ENCODE assay signal across 24 cellular contexts in the genomic region with DNA sequence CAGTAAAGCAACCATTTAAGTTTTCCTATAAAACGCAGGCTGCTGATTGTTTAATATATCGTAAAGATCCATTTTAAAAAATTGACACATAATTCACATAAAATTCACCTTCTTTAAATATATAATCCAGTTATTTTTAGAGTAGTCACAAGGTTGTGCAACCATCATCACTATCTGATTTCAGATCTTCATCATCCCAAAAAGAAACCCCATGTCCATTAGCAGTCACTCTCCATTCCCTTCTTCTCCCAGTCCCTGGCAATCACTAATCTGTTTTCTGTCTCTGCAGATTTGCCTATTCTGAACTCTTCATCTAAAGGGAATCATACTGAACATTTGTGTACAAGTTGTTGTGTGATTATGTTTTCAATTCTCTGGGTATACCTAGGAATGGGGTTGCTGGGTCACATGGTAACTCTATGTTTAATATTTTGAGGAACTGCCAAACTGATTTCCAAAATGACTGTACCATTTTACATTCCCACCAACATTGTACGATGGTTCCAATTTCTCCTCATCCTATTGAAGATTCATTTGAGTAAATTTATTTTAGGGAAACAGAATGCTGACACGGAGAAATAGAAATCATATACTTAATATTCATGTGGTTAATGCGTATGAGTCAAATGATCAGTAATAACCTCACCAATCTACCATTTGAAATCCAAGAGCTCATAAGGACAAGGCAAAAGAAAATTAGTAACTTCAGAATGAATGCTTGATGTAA. TPM values are rescaled to one million over a fixed set of nuclear protein-coding genes. Genes with fewer than 3 reads are reported as not detected.
DNase-seq lines count a peak whose midpoint lies in the region; ATAC-seq and TF ChIP-seq lines count a peak whose summit lies in the region.
"Had no signal": no experiment of that assay in that cellular context is flagged by ENCODE, and none has a peak within 500 bp of the region (broad histone marks: within the 10 kb centered on the region; RNA-seq: fewer than 3 reads in every experiment).

No MANE protein-coding gene starts in this region.

- H3K27ac ChIP-seq in heart left ventricle: peak overlapping the region in 8 of 12 donors; percentile 10 to 91 (median 42)
- H3K27ac ChIP-seq in IMR-90 (ENCODE audit: insufficient read depth, low read length): no peak overlapping the region
- H3K27ac ChIP-seq in mammary epithelial cell (ENCODE audit: insufficient read depth, low read depth, low read length): peak overlapping the region; percentile 0
- no peak overlapping the region for H3K27ac ChIP-seq in trophoblast cell (ENCODE audit: low read depth, low read length)
- H3K27ac ChIP-seq: BLaER1, hepatocyte, ovary, spleen had no signal

- H2BK20ac ChIP-seq in IMR-90 (ENCODE audit: low read depth, low read length): no peak overlapping the region

- H2BK5ac ChIP-seq in IMR-90 (ENCODE audit: low read depth, low read length, poor library complexity, severe bottlenecking): no peak overlapping the region
- H2BK5ac ChIP-seq in trophoblast cell (ENCODE audit: low read depth, low read length, poor library complexity): no peak overlapping the region

- no peaks in the 10 kb centered on the region for H3K79me1 ChIP-seq in IMR-90 (ENCODE audit: low read depth in 1 of 2, low read length in 2 of 2)
- H3K79me1 ChIP-seq in trophoblast cell (ENCODE audit: low read length): peaks cover 12% of the 10 kb centered on the region

- H4K20me1 ChIP-seq in IMR-90 (ENCODE audit: insufficient read depth, low read length) (no peaks in the 10 kb centered on the region), mammary epithelial cell (ENCODE audit: insufficient read depth, low read length) (no peaks in the 10 kb centered on the region)
- H4K20me1 ChIP-seq: BLaER1 had no signal

- no peak overlapping the region for H4K91ac ChIP-seq in IMR-90 (ENCODE audit: insufficient read depth, low read depth, low read length)
- no peak overlapping the region for H4K91ac ChIP-seq in trophoblast cell (ENCODE audit: low read depth, low read length)

- no peak overlapping the region for H3K4ac ChIP-seq in IMR-90 (ENCODE audit: low read depth, low read length)
- H3K4ac ChIP-seq in trophoblast cell (ENCODE audit: low read depth, low read length): no peak overlapping the region

- no peaks in the 10 kb centered on the region for H3K9me3 ChIP-seq in heart left ventricle
- no peaks in the 10 kb centered on the region for H3K9me3 ChIP-seq in IMR-90 (ENCODE audit: control insufficient read depth, insufficient read depth, low read length)
- H3K9me3 ChIP-seq in mammary epithelial cell (replicated peaks; ENCODE audit: insufficient read depth, low read length): no peaks in the 10 kb centered on the region
- no peaks in the 10 kb centered on the region for H3K9me3 ChIP-seq in trophoblast cell (ENCODE audit: insufficient read depth, low read depth, low read length)
- H3K9me3 ChIP-seq: BLaER1, ovary, spleen, upper lobe of left lung had no signal

- H3K4me1 ChIP-seq in heart left ventricle (peaks cover 5 to 39% (median 23%) of the 10 kb centered on the region in 12 donors), IMR-90 (ENCODE audit: control insufficient read depth, insufficient read depth, low read length) (peaks cover 4% of the 10 kb centered on the region), mammary epithelial cell (ENCODE audit: insufficient read depth, low read length) (peaks cover 19% of the 10 kb centered on the region), trophoblast cell (ENCODE audit: control insufficient read depth in 1 of 2, insufficient read depth in 2 of 2, low read length in 2 of 2) (peaks cover 2 to 6% of the 10 kb centered on the region in 2 experiments)
- H3K4me1 ChIP-seq: BLaER1 had no signal

- H3K9ac ChIP-seq in IMR-90 (ENCODE audit: low read depth, low read length) (no peak overlapping the region), mammary epithelial cell (ENCODE audit: insufficient read depth, low read length) (no peak overlapping the region), trophoblast cell (ENCODE audit: low read length) (no peak overlapping the region)
- H3K9ac ChIP-seq: BLaER1 had no signal

- H3K56ac ChIP-seq in IMR-90 (ENCODE audit: extremely low read depth, insufficient read depth, low read length): no peak overlapping the region

- H4K8ac ChIP-seq in IMR-90 (ENCODE audit: low read depth in 2 of 2, low read length in 2 of 2) (no peak overlapping the region), trophoblast cell (ENCODE audit: low read depth, low read length) (no peak overlapping the region)

- no peak overlapping the region for H2AK5ac ChIP-seq in IMR-90 (ENCODE audit: low read depth, low read length)
- H2AK5ac ChIP-seq in trophoblast cell (ENCODE audit: low read length): no peak overlapping the region

- no peaks in the 10 kb centered on the region for H3K27me3 ChIP-seq in heart left ventricle
- peaks cover 2% of the 10 kb centered on the region; the same call in 1 of the 2 replicates for H3K27me3 ChIP-seq in IMR-90 (ENCODE audit: control insufficient read depth, insufficient read depth, low read length)
- H3K27me3 ChIP-seq in mammary epithelial cell (ENCODE audit: insufficient read depth, low read length): no peaks in the 10 kb centered on the region
- no peaks in the 10 kb centered on the region for H3K27me3 ChIP-seq in trophoblast cell (ENCODE audit: insufficient read depth, low read length)
- H3K27me3 ChIP-seq: BLaER1, hepatocyte, ovary, spleen, upper lobe of left lung had no signal

- no peak overlapping the region for H4K12ac ChIP-seq in trophoblast cell (ENCODE audit: low read depth, low read length)

- H2BK120ac ChIP-seq in IMR-90 (ENCODE audit: low read depth, low read length) (no peak overlapping the region), trophoblast cell (ENCODE audit: insufficient read depth, low read length, poor library complexity) (peak overlapping the region; percentile 84)

- no peak overlapping the region for H3K4me3 ChIP-seq in heart left ventricle
- H3K4me3 ChIP-seq in IMR-90 (ENCODE audit: insufficient read depth, low read depth, low read length): no peak overlapping the region
- no peak overlapping the region for H3K4me3 ChIP-seq in mammary epithelial cell (replicated peaks in 1 of 3; ENCODE audit: insufficient read depth in 1 of 3, low read depth in 2 of 3, low read length in 3 of 3)
- H3K4me3 ChIP-seq in trophoblast cell (ENCODE audit: low read depth, low read length): no peak overlapping the region
- H3K4me3 ChIP-seq: BLaER1, hepatocyte, ovary, spleen, upper lobe of left lung had no signal

- no peak overlapping the region; the same call in 2 of the 3 replicates for H2BK15ac ChIP-seq in IMR-90 (ENCODE audit: low read depth, low read length)

- in situ Hi-C loops in IMR-90 (cut with MboI; ENCODE audit: low sequenced_read_pairs): no loop called here
- in situ Hi-C loops in mammary epithelial cell (cut with MboI; ENCODE audit: low sequenced_read_pairs in 2 of 2): no loop called here

- 93 to 96% (median 94%) methylated on average over 5 of the region's 5 CpGs for WGBS in heart left ventricle, 4 donors
- WGBS in IMR-90 (ENCODE audit: extremely low coverage in 2 of 2, insufficient read length in 1 of 2), 2 experiments: 100% methylated on average over 1 of the region's 5 CpGs; no CpG with 5 or more reads in 1 of the 2 experiments
- WGBS in mammary epithelial cell (ENCODE audit: low coverage, missing lambda C conversion rate): 55% methylated on average over 5 of the region's 5 CpGs
- WGBS in trophoblast cell (ENCODE audit: extremely low coverage, insufficient coverage, insufficient read length): no CpG with 5 or more reads among the region's 5 CpGs

- no TSS peak for BruUV-seq in IMR-90 (replicated peaks; lab: Mats Ljungman, UMichigan)
- no TSS peak for BruUV-seq in mammary epithelial cell (replicated peaks; lab: Mats Ljungman, UMichigan)

- TF ChIP-seq CTCF in heart left ventricle (IDR thresholded peaks at IDR 0.05) (no peak), IMR-90 (conservative IDR thresholded peaks at IDR 0.05; ENCODE audit: low read depth, low read length) (no peak), mammary epithelial cell (conservative IDR thresholded peaks at IDR 0.05 in 1 of 2, IDR thresholded peaks at IDR 0.05 in 1 of 2; ENCODE audit: extremely low read depth in 1 of 2, insufficient read depth in 1 of 2, low read depth in 1 of 2, low read length in 2 of 2) (no peak)

- no peak overlapping the region for H2BK12ac ChIP-seq in trophoblast cell (ENCODE audit: low read length)

- no peak overlapping the region for H3K14ac ChIP-seq in IMR-90 (replicated peaks; ENCODE audit: low read depth, low read length)
- no peak overlapping the region for H3K14ac ChIP-seq in trophoblast cell (ENCODE audit: low read length)

- H2AK9ac ChIP-seq in IMR-90 (replicated peaks; ENCODE audit: low read depth, low read length, poor library complexity): no peak overlapping the region

- dilution Hi-C loops in IMR-90 (cut with HindIII; ENCODE audit: low sequenced_read_pairs, unreplicated experiment): no loop called here
- dilution Hi-C loops in mammary epithelial cell (cut with HindIII; ENCODE audit: low sequenced_read_pairs): no loop called here

- ATAC-seq in heart left ventricle: no peak
- no peak for ATAC-seq in IMR-90 (ENCODE audit: low read depth)
- no peak for ATAC-seq in HG03097 (IDR thresholded peaks at IDR 0.05; ENCODE audit: low FRiP score, unreplicated experiment)
- ATAC-seq: naive thymus-derived CD8-positive, alpha-beta T cell had no signal

- no peak overlapping the region for H4K5ac ChIP-seq in IMR-90 (ENCODE audit: low read depth, low read length)

- no peak overlapping the region for H3K4me2 ChIP-seq in IMR-90 (ENCODE audit: low read depth, low read length)
- H3K4me2 ChIP-seq in mammary epithelial cell (ENCODE audit: insufficient read depth, low read depth, low read length): peak overlapping the region; percentile 59
- no peak overlapping the region for H3K4me2 ChIP-seq in trophoblast cell (ENCODE audit: low read length)
- H3K4me2 ChIP-seq: BLaER1, hepatocyte had no signal

- TF ChIP-seq RAD21 in IMR-90 (IDR thresholded peaks at IDR 0.05; ENCODE audit: low read length): no peak

- H2AFZ ChIP-seq in IMR-90 (replicated peaks; ENCODE audit: low read length, poor library complexity) (no peak overlapping the region), mammary epithelial cell (ENCODE audit: low read depth, low read length) (peak overlapping the region; percentile 55), trophoblast cell (ENCODE audit: insufficient read depth, low read length, poor library complexity) (no peak overlapping the region)
- H2AFZ ChIP-seq: hepatocyte had no signal

- no peaks in the 10 kb centered on the region for H3K79me2 ChIP-seq in mammary epithelial cell (ENCODE audit: insufficient read depth, low read length)
- no peaks in the 10 kb centered on the region for H3K79me2 ChIP-seq in trophoblast cell (ENCODE audit: control insufficient read depth, insufficient read depth, low read length, poor library complexity)
- H3K79me2 ChIP-seq: hepatocyte had no signal

- intact Hi-C loops in heart left ventricle (cut with DNase I) (loop anchor here in 2 of 10 donors (10.0 kb wide), 2 partner anchors 58 to 128 kb away; a partner anchor contains a TSS), cardiac septum (cut with DNase I) (no loop called here), IMR-90 (cut with micrococcal nuclease) (no loop called here), mammary epithelial cell (cut with micrococcal nuclease) (loop anchor here (5.0 kb wide), 1 partner anchor 155 kb away; no protein-coding TSS in a partner anchor)

- TF ChIP-seq POLR2A in heart left ventricle (IDR thresholded peaks at IDR 0.05) (no peak), IMR-90 (IDR thresholded peaks at IDR 0.05; ENCODE audit: low read depth, low read length) (no peak)

- POLR2A ChIA-PET in IMR-90 (lab: Charles Lee; ENCODE audit: unreplicated experiment): interaction anchor here (0.7 kb wide), 1 partner anchor 9 kb away, joined by 3 read pairs; no protein-coding TSS in a partner anchor

- H3K23ac ChIP-seq in IMR-90 (ENCODE audit: low read depth, low read length) (no peak overlapping the region), trophoblast cell (ENCODE audit: low read length) (no peak overlapping the region)

- DNase-seq in heart left ventricle (no peak), cardiac septum (ENCODE audit: low spot score) (no peak), IMR-90 (no peak), mammary epithelial cell (no peak), trophoblast cell (no peak), HT-29 (ENCODE audit: low spot score) (no peak), NCI-H748 (lab: John Stamatoyannopoulos, UW; ENCODE audit: unreplicated experiment) (no peak)
- DNase-seq: activated CD4-positive, alpha-beta T cell treated with anti-CD3 and anti-CD28 coated beads for 48 hours; activated naive CD4-positive, alpha-beta T cell treated with anti-CD3 and anti-CD28 coated beads, Interleukin-2, amount 50 U/mL, for 16 hours; aorta; central memory CD4-positive, alpha-beta T cell; dermis blood vessel endothelial cell; HFFc6; naive thymus-derived CD8-positive, alpha-beta T cell; NCI-H1930; NCI-H226; ovary; retina; spleen; substantia nigra; upper lobe of left lung had no signal

- no peak overlapping the region for H3K18ac ChIP-seq in IMR-90 (ENCODE audit: low read depth, low read length)
- H3K18ac ChIP-seq in trophoblast cell (ENCODE audit: low read length): no peak overlapping the region

- CTCF ChIA-PET in IMR-90 (lab: Yijun Ruan, JAX) (no interaction called here), mammary epithelial cell (lab: Charles Lee; ENCODE audit: low non-redundant PET) (no interaction called here)

- H3K9me1 ChIP-seq in IMR-90 (ENCODE audit: insufficient read depth, low read length): peaks cover 7% of the 10 kb centered on the region

- H3K36me3 ChIP-seq in heart left ventricle (no peaks in the 10 kb centered on the region), IMR-90 (ENCODE audit: control insufficient read depth, insufficient read depth, low read length) (no peaks in the 10 kb centered on the region), mammary epithelial cell (ENCODE audit: insufficient read depth, low read length) (no peaks in the 10 kb centered on the region), trophoblast cell (ENCODE audit: control insufficient read depth in 1 of 2, insufficient read depth in 2 of 2, low read length in 2 of 2) (no peaks in the 10 kb centered on the region)
- H3K36me3 ChIP-seq: BLaER1, ovary, spleen, upper lobe of left lung had no signal

RNA-seq across cellular contexts. Expression of a gene that starts 57.8 kb away (rescaled TPM):
- total RNA-seq in heart left ventricle (100 to 1,000 TPM in 3 of 9 donors, 10 to 100 TPM in 6; 65.0 to 223 (median 81.5) TPM), cardiac septum (102 TPM), IMR-90 (2012; rRNA removed) (21.3 and 24.7 TPM in 2 replicates), mammary epithelial cell (100 to 1,000 TPM in 1 of 2 donors, 10 to 100 TPM in 1; 18.8 to 122 TPM)
- polyA plus RNA-seq in heart left ventricle (100 to 1,000 TPM in 1 of 2 donors, 10 to 100 TPM in 1; 64.9 to 110 TPM), IMR-90 (2012; rRNA removed) (19.2 and 20.4 TPM in 2 replicates), mammary epithelial cell (18.3 TPM)
- 14.9 and 15.4 TPM in 2 replicates for polyA plus RNA-seq in IMR-90 (2012; cell fraction: cytosol; rRNA removed)
- polyA plus RNA-seq in IMR-90 (2012; cell fraction: nucleus; rRNA removed; ENCODE audit: low replicate concordance): 11.4 and 14.9 TPM in 2 replicates
- polyA minus RNA-seq in mammary epithelial cell: 9.1 TPM
- 87.5 and 92.7 TPM in 2 replicates for polyA plus RNA-seq in trophoblast cell (2013)
- total RNA-seq in HT-29 (2014; rRNA removed; shearing (Covaris generic)): 53.3 and 55.8 TPM in 2 replicates

Comparison
In these comparisons a context has a peak if more than half of its experiments do, and no peak if none do; other contexts are left out.
1. H3K27ac ChIP-seq: peak in heart left ventricle (8 of 12) and mammary epithelial cell (single experiment); none in IMR-90 (single experiment) and trophoblast cell (single experiment).